In the genomic region with DNA sequence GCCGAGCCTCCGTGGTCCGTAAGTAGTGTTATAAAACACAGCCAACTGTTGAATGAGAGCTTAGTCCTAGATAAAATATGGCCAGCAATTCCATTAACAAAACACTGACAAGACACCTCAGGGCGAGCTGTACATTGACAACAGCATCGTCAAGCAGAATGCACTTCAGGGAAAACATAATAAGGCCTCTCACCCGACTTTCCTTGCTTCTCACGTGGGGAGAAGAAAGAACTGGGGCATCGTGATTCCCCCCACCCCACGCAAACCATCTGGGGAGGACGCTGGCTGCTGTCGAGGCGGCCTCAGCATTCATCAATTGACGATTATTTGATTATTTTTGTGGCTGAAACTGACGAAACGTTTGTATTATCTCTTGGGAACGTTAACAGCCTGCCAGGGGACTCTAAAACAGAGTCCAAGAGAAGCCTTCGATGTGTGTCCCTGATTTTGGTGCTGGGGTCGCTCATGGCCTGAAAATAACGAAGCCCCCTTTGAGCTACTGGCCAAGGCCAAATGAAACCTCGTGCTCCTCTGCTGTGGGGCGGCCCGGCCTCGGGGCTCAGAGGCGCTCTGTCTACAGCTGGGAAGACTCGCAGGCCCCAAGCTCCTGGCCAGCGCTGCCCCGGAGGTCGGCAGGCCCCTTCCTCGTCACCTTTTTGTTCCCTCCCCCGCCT, we compare ENCODE assay signal across 8 cellular contexts. TPM values are rescaled to one million over a fixed set of nuclear protein-coding genes. Genes with fewer than 3 reads are reported as not detected.
A peak's percentile ranks its signal among the peaks of the same experiment; 100 is the strongest.
DNase-seq lines count a peak whose midpoint lies in the region; ATAC-seq, FAIRE-seq and TF ChIP-seq lines count a peak whose summit lies in the region.

No MANE protein-coding gene starts in this region.

- peak overlapping the region; percentile 47 for H2AK5ac ChIP-seq in neuronal stem cell (ENCODE audit: low read depth, low read length)

- H3K79me1 ChIP-seq in neuronal stem cell (ENCODE audit: low read depth, low read length), result peaks cover 4% of the 10 kb centered on the region

- no peak overlapping the region for H3K14ac ChIP-seq in neuronal stem cell (ENCODE audit: low read length)

- H3K9me3 ChIP-seq in OCI-LY1 (ENCODE audit: low read length) (no peaks in the 10 kb centered on the region), neuronal stem cell (replicated peaks in 1 of 2; ENCODE audit: control insufficient read depth in 2 of 2, insufficient read depth in 1 of 2, low read depth in 1 of 2, low read length in 2 of 2) (no peaks in the 10 kb centered on the region)

- DNase-seq in CD14-positive monocyte (ENCODE audit: low spot score), result no peak
- no peak for DNase-seq in epithelial cell of esophagus (ENCODE audit: low read depth)
- DNase-seq in neuronal stem cell (ENCODE audit: low spot score), result peak; percentile 2
- no peak for DNase-seq in HTR-8/SVneo (ENCODE audit: insufficient read length, low spot score)
- DNase-seq in NCI-H446 (lab: John Stamatoyannopoulos, UW), result no peak
- no peak for DNase-seq in GM10248 (ENCODE audit: extremely low spot score)

- no CpG with 5 or more reads among the region's 30 CpGs for WGBS in neuronal stem cell (ENCODE audit: extremely low coverage in 2 of 2, insufficient read length in 2 of 2, insufficient replicate concordance in 1 of 2), 2 donors

- H4K20me1 ChIP-seq in OCI-LY1 (ENCODE audit: insufficient read depth, low read length), result no peaks in the 10 kb centered on the region

- H2BK15ac ChIP-seq in neuronal stem cell (ENCODE audit: low read length), result no peak overlapping the region

- POLR2A ChIA-PET in GM10248 (lab: Yijun Ruan, JAX), result no interaction called here

- H2BK12ac ChIP-seq in neuronal stem cell (ENCODE audit: low read length), result no peak overlapping the region

- H3K4me3 ChIP-seq in OCI-LY1 (ENCODE audit: low read depth, low read length, poor library complexity, severe bottlenecking) (peak overlapping the region; percentile 93), epithelial cell of esophagus (ENCODE audit: low read length) (peak overlapping the region; percentile 84), neuronal stem cell (ENCODE audit: low read length in 2 of 2) (peak overlapping the region; percentile 31 to 88)

- H3K27me3 ChIP-seq in OCI-LY1 (ENCODE audit: insufficient read depth, low read length), result no peaks in the 10 kb centered on the region
- H3K27me3 ChIP-seq in neuronal stem cell (ENCODE audit: control insufficient read depth in 3 of 3, insufficient read depth in 3 of 3, low read depth in 1 of 3, low read length in 3 of 3), result peaks cover 0 to 3% (median 0%) of the 10 kb centered on the region in 3 experiments

- no peaks in the 10 kb centered on the region for H3K9me2 ChIP-seq in OCI-LY1 (ENCODE audit: low read depth, low read length)

- peaks cover 19 to 27% of the 10 kb centered on the region in 2 donors for H3K36me3 Mint-ChIP-seq in CD14-positive monocyte

- CTCF ChIA-PET in GM10248 (lab: Yijun Ruan, JAX), result interaction anchor here (1.6 to 18.9 kb wide), 7 partner anchors 11 to 340 kb away, joined by 5 to 215 read pairs (median 9); a partner anchor contains a TSS

- H3K4me3 Mint-ChIP-seq in CD14-positive monocyte, result peak overlapping the region; percentile 96 to 99

- ATAC-seq in GM21717 (IDR thresholded peaks at IDR 0.05; ENCODE audit: unreplicated experiment), result peak; percentile 26

- H3K18ac ChIP-seq in neuronal stem cell (ENCODE audit: low read length), result peak overlapping the region; percentile 92

- peaks cover 3 to 5% (median 4%) of the 10 kb centered on the region in 3 donors for H3K27me3 Mint-ChIP-seq in CD14-positive monocyte (ENCODE audit: low read depth in 3 of 3)

- H3K4me1 ChIP-seq in OCI-LY1 (ENCODE audit: insufficient read depth, low read length, severe bottlenecking), result peaks cover 15% of the 10 kb centered on the region
- peaks cover 7 to 9% of the 10 kb centered on the region in 2 donors for H3K4me1 ChIP-seq in neuronal stem cell (ENCODE audit: control insufficient read depth in 2 of 2, insufficient read depth in 1 of 2, low read depth in 1 of 2, low read length in 2 of 2)

- no peak overlapping the region for H2BK120ac ChIP-seq in neuronal stem cell (ENCODE audit: low read depth, low read length)

- H3K27ac ChIP-seq in OCI-LY1 (ENCODE audit: low read depth, low read length, poor library complexity, severe bottlenecking) (no peak overlapping the region), neuronal stem cell (replicated peaks; ENCODE audit: low read length) (peak overlapping the region; percentile 88)

- peak overlapping the region; percentile 30 for H3K4ac ChIP-seq in neuronal stem cell (ENCODE audit: low read length)

- peak overlapping the region; percentile 94 to 100 (median 99) for H3K27ac Mint-ChIP-seq in CD14-positive monocyte

- peaks cover 19% of the 10 kb centered on the region for H3K4me1 Mint-ChIP-seq in CD14-positive monocyte

- no peak for TF ChIP-seq CTCF in CD14-positive monocyte (IDR thresholded peaks at IDR 0.05)
- TF ChIP-seq CTCF in OCI-LY1 (IDR thresholded peaks at IDR 0.05; ENCODE audit: low read length), result no peak
- no peak for TF ChIP-seq CTCF in epithelial cell of esophagus (IDR thresholded peaks at IDR 0.05; ENCODE audit: insufficient read depth, low read depth, low read length, missing control alignments)
- no peak for TF ChIP-seq CTCF in GM10248 (IDR thresholded peaks at IDR 0.05; ENCODE audit: control extremely low read depth, extremely low read depth, low read depth, missing control alignments)

- no peaks in the 10 kb centered on the region for H3K9me3 Mint-ChIP-seq in CD14-positive monocyte

- H3K79me2 ChIP-seq in OCI-LY1 (ENCODE audit: insufficient read depth, low read length), result 0 out of 2 replicates have a peak, but pooled peaks cover 5% of the 10 kb centered on the region

- peak overlapping the region; percentile 74 for H4K8ac ChIP-seq in neuronal stem cell (ENCODE audit: low read depth, low read length)

- intact Hi-C loops in CD14-positive monocyte (cut with micrococcal nuclease), result loop anchor here (5.0 to 10.0 kb wide), 2 partner anchors 186 to 571 kb away; a partner anchor contains a TSS

- H3F3A ChIP-seq in OCI-LY1 (ENCODE audit: insufficient read depth, low read length), result no peaks in the 10 kb centered on the region

- no peak overlapping the region for H4K91ac ChIP-seq in neuronal stem cell (ENCODE audit: low read depth, low read length, poor library complexity)

- peak overlapping the region; percentile 42; the same call in 1 of the 2 replicates for H2AFZ ChIP-seq in OCI-LY1 (ENCODE audit: low read length)
- H2AFZ ChIP-seq in neuronal stem cell (ENCODE audit: low read length), result peak overlapping the region; percentile 88

- FAIRE-seq in HTR-8/SVneo (lab: Jason Lieb, UNC), result no peak

- H3K23ac ChIP-seq in neuronal stem cell (ENCODE audit: low read depth, low read length, poor library complexity), result peak overlapping the region; percentile 96

- H3K4me2 ChIP-seq in OCI-LY1 (ENCODE audit: low read length) (peak overlapping the region; percentile 81), neuronal stem cell (ENCODE audit: insufficient read depth, low read length, poor library complexity, severe bottlenecking) (peak overlapping the region; percentile 50)

- H3K36me3 ChIP-seq in OCI-LY1 (ENCODE audit: insufficient read depth, low read length) (peaks cover 26% of the 10 kb centered on the region), neuronal stem cell (replicated peaks in 1 of 2; ENCODE audit: control insufficient read depth in 2 of 2, insufficient read depth in 2 of 2, low read length in 2 of 2) (peaks cover 11 to 36% of the 10 kb centered on the region in 2 donors)

- peak overlapping the region; percentile 59 for H2BK5ac ChIP-seq in neuronal stem cell (ENCODE audit: low read length)

- H3K9ac ChIP-seq in OCI-LY1 (ENCODE audit: low read length) (peak overlapping the region; percentile 91), neuronal stem cell (ENCODE audit: low read depth, low read length, poor library complexity) (peak overlapping the region; percentile 53)

RNA-seq across cellular contexts. Expression of a gene that starts 0.5 kb away (rescaled TPM):
- polyA plus RNA-seq in CD14-positive monocyte, result not detected
- polyA plus RNA-seq in neuronal stem cell (2013, experiment 1 of 2), result 0.13 TPM
- polyA plus RNA-seq in neuronal stem cell (2013, experiment 2 of 2), result 0.26 TPM

RNA-seq across cellular contexts. Expression of a gene that starts 0.6 kb away (rescaled TPM):
- 100 to 1,000 TPM; 879 to 880 TPM for polyA plus RNA-seq in CD14-positive monocyte
- 300 TPM for polyA plus RNA-seq in neuronal stem cell (2013, experiment 1 of 2)
- polyA plus RNA-seq in neuronal stem cell (2013, experiment 2 of 2), result 323 TPM

RNA-seq across cellular contexts. Expression of a gene that starts 7.7 kb away (rescaled TPM):
- under 1 TPM; 0.59 to 0.88 TPM for polyA plus RNA-seq in CD14-positive monocyte
- 2.0 TPM for polyA plus RNA-seq in neuronal stem cell (2013, experiment 1 of 2)
- 2.2 TPM for polyA plus RNA-seq in neuronal stem cell (2013, experiment 2 of 2)

RNA-seq across cellular contexts. Expression of a gene that starts 35.4 kb away (rescaled TPM):
- 10 to 100 TPM in 1 of 2 donors, 1 to 10 TPM in 1; 6.4 to 16.1 TPM for polyA plus RNA-seq in CD14-positive monocyte
- 1.7 TPM for polyA plus RNA-seq in neuronal stem cell (2013, experiment 1 of 2)
- 1.8 TPM for polyA plus RNA-seq in neuronal stem cell (2013, experiment 2 of 2)

RNA-seq across cellular contexts. Expression of a gene that starts 52.7 kb away (rescaled TPM):
- polyA plus RNA-seq in CD14-positive monocyte, result not detected
- 0.03 TPM for polyA plus RNA-seq in neuronal stem cell (2013, experiment 1 of 2)
- 0.01 TPM for polyA plus RNA-seq in neuronal stem cell (2013, experiment 2 of 2)
